In the genomic region with DNA sequence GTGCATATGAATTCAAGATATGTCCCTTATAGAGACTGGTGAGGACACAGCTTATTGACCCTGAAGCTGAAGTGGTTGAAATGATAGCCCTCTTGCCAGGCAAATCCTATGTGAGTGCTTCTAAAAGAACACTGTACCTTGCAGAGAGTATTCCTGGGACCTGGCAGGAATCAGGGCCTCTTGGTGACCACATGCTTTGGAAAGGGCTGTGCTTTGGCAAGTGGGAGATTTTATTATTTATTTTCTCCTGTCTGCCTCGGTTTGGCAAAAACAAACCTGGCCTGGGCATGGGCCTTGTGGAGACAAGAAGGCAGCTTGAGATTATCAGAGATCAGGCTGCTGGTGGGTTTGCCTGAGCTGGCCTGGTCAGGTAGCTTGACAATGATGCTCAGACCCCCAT, we compare ENCODE assay signal across 24 cellular contexts. TPM values are rescaled to one million over a fixed set of nuclear protein-coding genes. Genes with fewer than 3 reads are reported as not detected.
DNase-seq lines count a peak whose midpoint lies in the region; ATAC-seq and TF ChIP-seq lines count a peak whose summit lies in the region.
"Had no signal": no experiment of that assay in that cellular context is flagged by ENCODE, and none has a peak within 500 bp of the region (broad histone marks: within the 10 kb centered on the region; RNA-seq: fewer than 3 reads in every experiment).

No MANE protein-coding gene starts in this region.

- no peak for DNase-seq in GM23248
- DNase-seq in activated T-helper 2 cell treated with anti-CD3 and anti-CD28 coated beads, Interferon-gamma antibody, Interleukin-2, Interleukin-4, amounts not matched to agents 10 μg/mL and 5 μg/mL and 100 μg/mL, durations not matched to agents 14 hours and 24 hours and 36 hours (ENCODE audit: low spot score) = no peak
- DNase-seq in mesenchymal stem cell = no peak
- no peak for DNase-seq in suprapubic skin (ENCODE audit: low spot score in 2 of 2)
- no peak for DNase-seq in T-helper 2 cell
- no peak for DNase-seq in NCI-H1048 (lab: John Stamatoyannopoulos, UW)
- DNase-seq: activated CD4-positive, alpha-beta T cell treated with anti-CD3 and anti-CD28 coated beads for 36 hours; activated CD8-positive, alpha-beta memory T cell treated with anti-CD3 and anti-CD28 coated beads for 24 hours; activated naive CD4-positive, alpha-beta T cell treated with anti-CD3 and anti-CD28 coated beads, Interleukin-2, amount 50 U/mL, for 16 hours; activated T-cell treated with anti-CD3 and anti-CD28 coated beads, Interleukin-2, amount 50 U/mL, for 24 hours; CD8-positive, alpha-beta memory T cell; cerebellar nuclear complex; DMS53; foreskin keratinocyte; GF-D8; hypothalamus; lower lobe of right lung; NCI-H187 treated with DMSO at 0.1 percent for 48 hours; NCI-H82; retina; uterus had no signal

- peak overlapping the region; percentile 41 to 47 for H3K18ac ChIP-seq in mesenchymal stem cell (ENCODE audit: low read depth in 1 of 2, low read length in 2 of 2)

- peaks cover 30% of the 10 kb centered on the region for H3K4me1 ChIP-seq in GM23248 (ENCODE audit: insufficient read depth)
- H3K4me1 ChIP-seq in mesenchymal stem cell (ENCODE audit: control insufficient read depth, insufficient read depth, low read depth, low read length) = peaks cover 3% of the 10 kb centered on the region
- peaks cover 28% of the 10 kb centered on the region for H3K4me1 ChIP-seq in suprapubic skin
- H3K4me1 ChIP-seq: foreskin keratinocyte, uterus had no signal

- H2AK5ac ChIP-seq in mesenchymal stem cell (ENCODE audit: low read length, severe bottlenecking) = no peak overlapping the region

- H3K23ac ChIP-seq in mesenchymal stem cell (ENCODE audit: low read length in 2 of 2) = no peak overlapping the region

- H2BK120ac ChIP-seq in mesenchymal stem cell (ENCODE audit: low read depth, low read length) = no peak overlapping the region

- H3K9me3 ChIP-seq in GM23248 (ENCODE audit: low read depth) (no peaks in the 10 kb centered on the region), mesenchymal stem cell (ENCODE audit: control insufficient read depth, low read length) (peaks cover 11% of the 10 kb centered on the region), suprapubic skin (no peaks in the 10 kb centered on the region)
- H3K9me3 ChIP-seq: neutrophil had no signal

- H3K9me2 ChIP-seq in GM23248 (ENCODE audit: insufficient read depth) = no peaks in the 10 kb centered on the region

- no peak overlapping the region for H2BK5ac ChIP-seq in mesenchymal stem cell (ENCODE audit: low read depth, low read length, poor library complexity, severe bottlenecking)

- no peak overlapping the region for H2BK15ac ChIP-seq in mesenchymal stem cell (ENCODE audit: low read depth, poor library complexity, severe bottlenecking)

- no peaks in the 10 kb centered on the region for H4K20me1 ChIP-seq in GM23248 (ENCODE audit: insufficient read depth)

- H3F3A ChIP-seq in GM23248 (ENCODE audit: insufficient read depth) = peaks cover 42% of the 10 kb centered on the region

- H3K4me3 ChIP-seq in GM23248 (no peak overlapping the region), mesenchymal stem cell (ENCODE audit: insufficient read depth in 1 of 2, low read depth in 1 of 2, low read length in 2 of 2) (no peak overlapping the region), suprapubic skin (no peak overlapping the region)
- H3K4me3 ChIP-seq: lower lobe of right lung, uterus had no signal

- H3K27me3 ChIP-seq in GM23248 (replicated peaks; ENCODE audit: insufficient read depth) (no peaks in the 10 kb centered on the region), mesenchymal stem cell (ENCODE audit: control insufficient read depth in 1 of 2, insufficient read depth in 1 of 2, low read length in 2 of 2) (no peaks in the 10 kb centered on the region), suprapubic skin (no peaks in the 10 kb centered on the region)
- H3K27me3 ChIP-seq: foreskin keratinocyte, neutrophil, uterus had no signal

- no peak overlapping the region for H3K4me3 Mint-ChIP-seq in activated T-helper 2 cell treated with anti-CD3 and anti-CD28 coated beads, Interferon-gamma antibody, Interleukin-2, Interleukin-4, amounts not matched to agents 10 μg/mL and 5 μg/mL and 100 μg/mL, durations not matched to agents 14 hours and 24 hours and 36 hours (ENCODE audit: low read depth)
- H3K4me3 Mint-ChIP-seq: activated CD4-positive, alpha-beta T cell treated with anti-CD3 and anti-CD28 coated beads for 36 hours; activated T-cell treated with anti-CD3 and anti-CD28 coated beads, Interleukin-2, amount 50 U/mL, for 24 hours had no signal

- peak overlapping the region; percentile 11 for H3K27ac Mint-ChIP-seq in activated T-helper 2 cell treated with anti-CD3 and anti-CD28 coated beads, Interferon-gamma antibody, Interleukin-2, Interleukin-4, amounts not matched to agents 10 μg/mL and 5 μg/mL and 100 μg/mL, durations not matched to agents 14 hours and 24 hours and 36 hours
- H3K27ac Mint-ChIP-seq: activated CD4-positive, alpha-beta T cell treated with anti-CD3 and anti-CD28 coated beads for 36 hours; activated T-cell treated with anti-CD3 and anti-CD28 coated beads, Interleukin-2, amount 50 U/mL, for 24 hours had no signal

- ATAC-seq in GM19351 (IDR thresholded peaks at IDR 0.05; ENCODE audit: unreplicated experiment) = no peak
- ATAC-seq: activated CD4-positive, alpha-beta T cell treated with anti-CD3 and anti-CD28 coated beads for 36 hours; foreskin keratinocyte; lower lobe of right lung had no signal

- no peak overlapping the region for H2BK12ac ChIP-seq in mesenchymal stem cell (ENCODE audit: low read length in 2 of 2)

- H3K4me2 ChIP-seq in GM23248 (ENCODE audit: unreplicated experiment) (no peak overlapping the region), mesenchymal stem cell (ENCODE audit: low read length, poor library complexity, severe bottlenecking) (no peak overlapping the region)
- H3K4me2 ChIP-seq: KMS-11 had no signal

- in situ Hi-C loops in GM23248 (cut with MboI) = no loop called here

- H3K4ac ChIP-seq in mesenchymal stem cell (ENCODE audit: low read depth in 1 of 2, low read length in 2 of 2) = no peak overlapping the region

- H3K79me2 ChIP-seq in GM23248 (ENCODE audit: insufficient read depth) = peaks cover 99% of the 10 kb centered on the region

- peaks cover 9% of the 10 kb centered on the region for H3K4me1 Mint-ChIP-seq in activated T-helper 2 cell treated with anti-CD3 and anti-CD28 coated beads, Interferon-gamma antibody, Interleukin-2, Interleukin-4, amounts not matched to agents 10 μg/mL and 5 μg/mL and 100 μg/mL, durations not matched to agents 14 hours and 24 hours and 36 hours (ENCODE audit: low read depth)

- H3K27ac ChIP-seq in GM23248 (peak overlapping the region; percentile 25), mesenchymal stem cell (ENCODE audit: low read length, poor library complexity, severe bottlenecking) (no peak overlapping the region), suprapubic skin (peak overlapping the region; percentile 89)
- H3K27ac ChIP-seq: foreskin keratinocyte, KMS-11, lower lobe of right lung, neutrophil had no signal

- no peak for TF ChIP-seq CTCF in suprapubic skin (IDR thresholded peaks at IDR 0.05)

- H3K36me3 ChIP-seq in GM23248 (ENCODE audit: low read depth) (peaks cover 4% of the 10 kb centered on the region; the same call in 1 of the 2 replicates), mesenchymal stem cell (ENCODE audit: control insufficient read depth in 1 of 2, insufficient read depth in 2 of 2, low read depth in 1 of 2, low read length in 2 of 2) (peaks cover 6 to 18% of the 10 kb centered on the region in 2 experiments), suprapubic skin (no peaks in the 10 kb centered on the region)
- H3K36me3 ChIP-seq: lower lobe of right lung, neutrophil, uterus had no signal

- 24 to 32% methylated on average over 1 of the region's 1 CpG for WGBS in GM23248 (ENCODE audit: low coverage in 1 of 2, low lambda C conversion rate in 2 of 2, missing lambda C conversion rate in 2 of 2), 2 experiments
- WGBS in mesenchymal stem cell = 94% methylated on average over 1 of the region's 1 CpG
- WGBS in suprapubic skin = 86% methylated on average over 1 of the region's 1 CpG

- no peak overlapping the region for H4K91ac ChIP-seq in mesenchymal stem cell (ENCODE audit: low read length)

- peaks cover 72% of the 10 kb centered on the region for H3K9me3 Mint-ChIP-seq in activated T-helper 2 cell treated with anti-CD3 and anti-CD28 coated beads, Interferon-gamma antibody, Interleukin-2, Interleukin-4, amounts not matched to agents 10 μg/mL and 5 μg/mL and 100 μg/mL, durations not matched to agents 14 hours and 24 hours and 36 hours

- TF ChIP-seq EP300 in suprapubic skin (IDR thresholded peaks at IDR 0.05) = no peak

- intact Hi-C loops in activated T-helper 2 cell treated with anti-CD3 and anti-CD28 coated beads, Interferon-gamma antibody, Interleukin-2, Interleukin-4, amounts not matched to agents 10 μg/mL and 5 μg/mL and 100 μg/mL, durations not matched to agents 14 hours and 24 hours and 36 hours (cut with micrococcal nuclease) = no loop called here

- no peak for TF ChIP-seq POLR2A in suprapubic skin (IDR thresholded peaks at IDR 0.05)

- H3K9ac ChIP-seq in GM23248 = peak overlapping the region; percentile 7; the same call in 1 of the 2 replicates
- H3K9ac ChIP-seq in mesenchymal stem cell (ENCODE audit: low read length) = no peak overlapping the region
- H3K9ac ChIP-seq: KMS-11 had no signal

- no peak overlapping the region for H3K14ac ChIP-seq in mesenchymal stem cell (ENCODE audit: low read length in 2 of 2)

- H3K79me1 ChIP-seq in mesenchymal stem cell (replicated peaks; ENCODE audit: low read length, poor library complexity, severe bottlenecking) = peaks cover 38% of the 10 kb centered on the region

- H3K27me3 Mint-ChIP-seq in activated T-helper 2 cell treated with anti-CD3 and anti-CD28 coated beads, Interferon-gamma antibody, Interleukin-2, Interleukin-4, amounts not matched to agents 10 μg/mL and 5 μg/mL and 100 μg/mL, durations not matched to agents 14 hours and 24 hours and 36 hours (ENCODE audit: low read depth) = no peaks in the 10 kb centered on the region
- H3K27me3 Mint-ChIP-seq: activated CD4-positive, alpha-beta T cell treated with anti-CD3 and anti-CD28 coated beads for 36 hours; activated T-cell treated with anti-CD3 and anti-CD28 coated beads, Interleukin-2, amount 50 U/mL, for 24 hours; CD8-positive, alpha-beta memory T cell had no signal

- H2AFZ ChIP-seq in GM23248 = no peak overlapping the region
- H2AFZ ChIP-seq in mesenchymal stem cell (ENCODE audit: low read depth, low read length) = no peak overlapping the region

- peaks cover 99% of the 10 kb centered on the region for H3K36me3 Mint-ChIP-seq in activated T-helper 2 cell treated with anti-CD3 and anti-CD28 coated beads, Interferon-gamma antibody, Interleukin-2, Interleukin-4, amounts not matched to agents 10 μg/mL and 5 μg/mL and 100 μg/mL, durations not matched to agents 14 hours and 24 hours and 36 hours (ENCODE audit: low read depth)

- H4K8ac ChIP-seq in mesenchymal stem cell (ENCODE audit: low read length) = no peak overlapping the region

RNA-seq across cellular contexts. Expression of a gene that starts 24.6 kb away (rescaled TPM):
- 25.5 and 28.6 TPM in 2 replicates for total RNA-seq in GM23248 (2014; rRNA removed; shearing (Covaris generic))
- polyA plus RNA-seq in GM23248 (2016; fragmentation: Nextera tagmentation; extraction: Ambion mirVana) = 16.2 and 16.5 TPM in 2 replicates
- total RNA-seq in activated T-helper 2 cell treated with anti-CD3 and anti-CD28 coated beads, Interferon-gamma antibody, Interleukin-2, Interleukin-4, amounts not matched to agents 10 μg/mL and 5 μg/mL and 100 μg/mL, durations not matched to agents 14 hours and 24 hours and 36 hours = 95.7 and 99.4 TPM in 2 replicates
- polyA plus RNA-seq in mesenchymal stem cell (2013, experiment 1 of 2) = 42.8 TPM
- polyA plus RNA-seq in mesenchymal stem cell (2013, experiment 2 of 2) = 39.9 TPM
- total RNA-seq in suprapubic skin = 10 to 100 TPM; 22.1 to 37.4 (median 27.2) TPM
